7 cellular contexts compared by ENCODE assay signal in the genomic region with DNA sequence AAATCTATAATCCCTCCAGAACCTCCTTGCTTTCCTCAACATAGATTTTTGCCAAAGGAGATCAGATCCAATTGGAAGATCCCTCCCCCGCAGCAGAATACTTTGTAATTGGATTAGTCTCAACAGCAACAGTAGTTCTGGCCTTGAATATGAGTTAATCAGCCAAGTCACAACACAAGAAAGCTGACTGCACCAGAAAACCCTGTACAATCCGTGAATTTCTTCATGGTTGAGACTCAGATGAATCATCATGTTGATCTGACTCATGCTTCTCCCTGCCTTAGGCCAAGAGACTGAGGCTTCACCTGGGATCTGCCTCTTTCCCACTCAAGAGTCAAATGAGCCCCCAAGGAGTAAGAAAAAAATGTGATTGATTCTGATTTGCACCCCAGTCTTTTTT. TPM values are rescaled to one million over a fixed set of nuclear protein-coding genes. Genes with fewer than 3 reads are reported as not detected.
DNase-seq lines count a peak whose midpoint lies in the region; TF ChIP-seq lines count a peak whose summit lies in the region.
"Had no signal": no experiment of that assay in that cellular context is flagged by ENCODE, and none has a peak within 500 bp of the region (broad histone marks: within the 10 kb centered on the region; RNA-seq: fewer than 3 reads in every experiment).

No MANE protein-coding gene starts in this region.

- no peak for TF ChIP-seq EP300 in stomach (IDR thresholded peaks at IDR 0.05)

- DNase-seq in 8988T = peak; percentile 53
- peak; percentile 21 for DNase-seq in NCI-H82 treated with DMSO at 0.1 percent for 48 hours (lab: John Stamatoyannopoulos, UW; ENCODE audit: unreplicated experiment)
- DNase-seq in fibroblast of the conjunctiva (ENCODE audit: low read depth) = peak; percentile 88
- no peak for DNase-seq in stomach
- DNase-seq in GM19238 (ENCODE audit: insufficient read length, low spot score) = no peak
- DNase-seq in thyroid gland = no peak
- DNase-seq: C1 segment of cervical spinal cord had no signal

- no peak for TF ChIP-seq CTCF in stomach (IDR thresholded peaks at IDR 0.05)
- TF ChIP-seq CTCF in thyroid gland (IDR thresholded peaks at IDR 0.05) = no peak

- no peaks in the 10 kb centered on the region for H3K9me3 ChIP-seq in stomach
- H3K9me3 ChIP-seq in thyroid gland = no peaks in the 10 kb centered on the region

- intact Hi-C loops in stomach (cut with DNase I; ENCODE audit: low total_unique reads) (no loop called here), thyroid gland (cut with DNase I) (no loop called here)

- TF ChIP-seq POLR2A in stomach (IDR thresholded peaks at IDR 0.05) (no peak), thyroid gland (IDR thresholded peaks at IDR 0.05) (no peak)

- H3K4me1 ChIP-seq in stomach = peaks cover 15 to 31% (median 26%) of the 10 kb centered on the region in 4 donors
- peaks cover 14 to 20% of the 10 kb centered on the region in 2 donors for H3K4me1 ChIP-seq in thyroid gland

- WGBS in stomach, 5 donors = 43 to 50% (median 49%) methylated on average over 2 of the region's 2 CpGs
- WGBS in thyroid gland, 2 donors = 58 to 66% methylated on average over 2 of the region's 2 CpGs

- H3K36me3 ChIP-seq in stomach = peaks cover 0 to 3% (median 2%) of the 10 kb centered on the region in 4 donors
- no peaks in the 10 kb centered on the region for H3K36me3 ChIP-seq in thyroid gland

- H3K27ac ChIP-seq in stomach (peak overlapping the region in 1 of 5 donors; percentile 43), thyroid gland (no peak overlapping the region)

- H3K4me3 ChIP-seq in stomach = no peak overlapping the region
- H3K4me3 ChIP-seq in thyroid gland (replicated peaks in 1 of 3) = no peak overlapping the region

- H3K27me3 ChIP-seq in stomach (no peaks in the 10 kb centered on the region), thyroid gland (no peaks in the 10 kb centered on the region)

RNA-seq across cellular contexts. Expression of a gene that starts 3.0 kb away (rescaled TPM):
- total RNA-seq in stomach (100 to 1,000 TPM in 3 of 5 donors, 10 to 100 TPM in 2; 61.5 to 304 (median 107) TPM), thyroid gland (100 to 1,000 TPM in 2 of 4 donors, 10 to 100 TPM in 2; 82.8 to 164 (median 114) TPM)
- 10 to 100 TPM; 31.8 to 97.5 (median 38.0) TPM for polyA plus RNA-seq in stomach

RNA-seq across cellular contexts. Expression of a gene that starts 12.3 kb away (rescaled TPM):
- total RNA-seq in stomach = not detected
- 1 to 10 TPM in 1 of 3 donors, not detected in 2; 3.8 TPM for polyA plus RNA-seq in stomach
- not detected for total RNA-seq in thyroid gland

RNA-seq across cellular contexts. Expression of a gene that starts 31.5 kb away (rescaled TPM):
- total RNA-seq in stomach = not detected
- polyA plus RNA-seq in stomach = 1 to 10 TPM in 2 of 3 donors, under 1 TPM in 1; 1.00 to 1.3 (median 1.2) TPM
- total RNA-seq in thyroid gland = not detected

RNA-seq across cellular contexts. Expression of a gene that starts 38.0 kb away (rescaled TPM):
- 100 to 1,000 TPM in 3 of 5 donors, 10 to 100 TPM in 2; 61.3 to 418 (median 115) TPM for total RNA-seq in stomach
- polyA plus RNA-seq in stomach = 100 to 1,000 TPM in 1 of 3 donors, 10 to 100 TPM in 2; 92.1 to 194 (median 99.1) TPM
- 100 to 1,000 TPM; 152 to 212 (median 183) TPM for total RNA-seq in thyroid gland

RNA-seq across cellular contexts. Expression of a gene that starts 43.2 kb away (rescaled TPM):
- total RNA-seq in stomach (not detected), thyroid gland (not detected)
- under 1 TPM in 1 of 3 donors, not detected in 2; 0.62 TPM for polyA plus RNA-seq in stomach

Comparison
In these comparisons a context has a peak if more than half of its experiments do, and no peak if none do; other contexts are left out.
1. DNase-seq: peak in 8988T (single experiment), NCI-H82 treated with DMSO at 0.1 percent for 48 hours (single experiment) and fibroblast of the conjunctiva (single experiment); none in stomach (single experiment), GM19238 (single experiment) and thyroid gland (0 of 2).